Comparison of ENCODE assay signal across 8 cellular contexts in genomic region chr6:31568537-31568961, GRCh38. TPM values are rescaled to one million over a fixed set of nuclear protein-coding genes. Genes with fewer than 3 reads are reported as not detected.
DNase-seq lines count a peak whose midpoint lies in the region; ATAC-seq and TF ChIP-seq lines count a peak whose summit lies in the region.

No MANE protein-coding gene starts in this region.

- H3K9me3 Mint-ChIP-seq in activated T-helper 17 cell treated with anti-CD3 and anti-CD28 coated beads, Interleukin-2, amount 50 U/mL, for 72 hours: no peaks in the 10 kb centered on the region

- no peaks in the 10 kb centered on the region for H3K4me1 ChIP-seq in hepatocyte (ENCODE audit: insufficient read depth)

- H3K27ac ChIP-seq in hepatocyte: no peak overlapping the region

- H3K27ac Mint-ChIP-seq in activated T-helper 17 cell treated with anti-CD3 and anti-CD28 coated beads, Interleukin-2, amount 50 U/mL, for 72 hours: peak overlapping the region; percentile 66

- H3K4me2 ChIP-seq in hepatocyte: no peak overlapping the region

- H3K9me2 ChIP-seq in hepatocyte (replicated peaks; ENCODE audit: insufficient read depth): no peaks in the 10 kb centered on the region

- H3K79me2 ChIP-seq in hepatocyte: no peaks in the 10 kb centered on the region

- no peaks in the 10 kb centered on the region for H4K20me1 ChIP-seq in hepatocyte (ENCODE audit: insufficient read depth, poor library complexity, severe bottlenecking)

- H3K4me1 Mint-ChIP-seq in activated T-helper 17 cell treated with anti-CD3 and anti-CD28 coated beads, Interleukin-2, amount 50 U/mL, for 72 hours: peaks cover 66% of the 10 kb centered on the region

- peak; percentile 67 for DNase-seq in GM10266 (ENCODE audit: extremely low spot score)
- peak; percentile 71 for DNase-seq in stimulated activated naive CD8-positive, alpha-beta T cell treated with anti-CD3 and anti-CD28 coated beads, Interleukin-15, Interleukin-2, amounts not matched to agents 100 U/mL and 50 U/mL, for 24 hours
- no peak for DNase-seq in hepatocyte (ENCODE audit: low spot score)
- no peak for DNase-seq in A172 (ENCODE audit: low spot score)
- no peak for DNase-seq in hypothalamus (lab: John Stamatoyannopoulos, UW)

- no peak for TF ChIP-seq CTCF in GM10266 (IDR thresholded peaks at IDR 0.05; ENCODE audit: control insufficient read depth, insufficient read depth, low read depth, missing control alignments)
- no peak for TF ChIP-seq CTCF in hepatocyte (IDR thresholded peaks at IDR 0.05; ENCODE audit: poor library complexity)

- no peaks in the 10 kb centered on the region for H3K36me3 ChIP-seq in hepatocyte (replicated peaks; ENCODE audit: insufficient read depth, low read depth)

- no peak overlapping the region for H3K4me3 ChIP-seq in hepatocyte

- peaks cover 42% of the 10 kb centered on the region for H3K36me3 Mint-ChIP-seq in activated T-helper 17 cell treated with anti-CD3 and anti-CD28 coated beads, Interleukin-2, amount 50 U/mL, for 72 hours (ENCODE audit: low read depth)

- H2AFZ ChIP-seq in hepatocyte: no peak overlapping the region

- H3K9me3 ChIP-seq in hepatocyte (ENCODE audit: low read depth): no peaks in the 10 kb centered on the region

- no peaks in the 10 kb centered on the region for H3K27me3 Mint-ChIP-seq in activated T-helper 17 cell treated with anti-CD3 and anti-CD28 coated beads, Interleukin-2, amount 50 U/mL, for 72 hours

- H3K4me3 Mint-ChIP-seq in activated T-helper 17 cell treated with anti-CD3 and anti-CD28 coated beads, Interleukin-2, amount 50 U/mL, for 72 hours: peak overlapping the region; percentile 100

- peaks cover 6% of the 10 kb centered on the region for H3K27me3 ChIP-seq in hepatocyte

- ATAC-seq in GM21367 (IDR thresholded peaks at IDR 0.05; ENCODE audit: unreplicated experiment): peak; percentile 47
- ATAC-seq in HG03571 (IDR thresholded peaks at IDR 0.05; ENCODE audit: unreplicated experiment): peak; percentile 63
- peak; percentile 63 for ATAC-seq in activated T-helper 17 cell treated with anti-CD3 and anti-CD28 coated beads, Interleukin-2, amount 50 U/mL, for 72 hours (replicated peaks)
- ATAC-seq in stimulated activated naive CD8-positive, alpha-beta T cell treated with anti-CD3 and anti-CD28 coated beads, Interleukin-15, Interleukin-2, amounts not matched to agents 100 U/mL and 50 U/mL, for 24 hours: peak; percentile 72

- WGBS in hepatocyte (ENCODE audit: low lambda C conversion rate, missing lambda C conversion rate): 84% methylated on average over 3 of the region's 3 CpGs

RNA-seq across cellular contexts. Expression of gene LTA, which starts 3.5 kb away (rescaled TPM):
- total RNA-seq in activated T-helper 17 cell treated with anti-CD3 and anti-CD28 coated beads, Interleukin-2, amount 50 U/mL, for 72 hours: 100 to 1,000 TPM; 163 to 567 TPM
- not detected in 2 replicates for total RNA-seq in hepatocyte
- not detected in 2 replicates for polyA plus RNA-seq in hepatocyte
- total RNA-seq in A172 (2014; rRNA removed; shearing (Covaris generic)): not detected in 2 replicates

RNA-seq across cellular contexts. Expression of gene TNF, which starts 6.8 kb away (rescaled TPM):
- total RNA-seq in activated T-helper 17 cell treated with anti-CD3 and anti-CD28 coated beads, Interleukin-2, amount 50 U/mL, for 72 hours: 100 to 1,000 TPM in 1 of 2 donors, 10 to 100 TPM in 1; 69.5 to 199 TPM
- 0.63 TPM in 1 of 2 replicates, not detected in the other for total RNA-seq in hepatocyte
- 0.91 and 1.3 TPM in 2 replicates for polyA plus RNA-seq in hepatocyte
- not detected in 2 replicates for total RNA-seq in A172 (2014; rRNA removed; shearing (Covaris generic))

RNA-seq across cellular contexts. Expression of gene LTB, which starts 13.7 kb away (rescaled TPM):
- 100 to 1,000 TPM; 269 to 395 TPM for total RNA-seq in activated T-helper 17 cell treated with anti-CD3 and anti-CD28 coated beads, Interleukin-2, amount 50 U/mL, for 72 hours
- total RNA-seq in hepatocyte: 2.4 and 4.0 TPM in 2 replicates
- 6.0 and 10.6 TPM in 2 replicates for polyA plus RNA-seq in hepatocyte
- not detected in 2 replicates for total RNA-seq in A172 (2014; rRNA removed; shearing (Covaris generic))

RNA-seq across cellular contexts. Expression of gene LST1, which starts 17.5 kb away (rescaled TPM):
- total RNA-seq in activated T-helper 17 cell treated with anti-CD3 and anti-CD28 coated beads, Interleukin-2, amount 50 U/mL, for 72 hours: 10 to 100 TPM in 1 of 2 donors, 1 to 10 TPM in 1; 8.1 to 28.7 TPM
- total RNA-seq in hepatocyte: not detected in 2 replicates
- polyA plus RNA-seq in hepatocyte: 1.5 and 2.4 TPM in 2 replicates
- total RNA-seq in A172 (2014; rRNA removed; shearing (Covaris generic)): not detected in 2 replicates

RNA-seq across cellular contexts. Expression of gene NFKBIL1, which starts 21.1 kb away (rescaled TPM):
- total RNA-seq in activated T-helper 17 cell treated with anti-CD3 and anti-CD28 coated beads, Interleukin-2, amount 50 U/mL, for 72 hours: 10 to 100 TPM; 14.1 to 29.8 TPM
- 22.7 and 28.9 TPM in 2 replicates for total RNA-seq in hepatocyte
- 25.0 and 30.3 TPM in 2 replicates for polyA plus RNA-seq in hepatocyte
- 21.1 and 22.0 TPM in 2 replicates for total RNA-seq in A172 (2014; rRNA removed; shearing (Covaris generic))

Comparison
In these comparisons a context has a peak if more than half of its experiments do, and no peak if none do; other contexts are left out.
1. DNase-seq: peak in GM10266 (single experiment) and stimulated activated naive CD8-positive, alpha-beta T cell treated with anti-CD3 and anti-CD28 coated beads, Interleukin-15, Interleukin-2, amounts not matched to agents 100 U/mL and 50 U/mL, for 24 hours (single experiment); none in hepatocyte (single experiment), A172 (single experiment) and hypothalamus (0 of 51).
2. RNA of gene LTA, which starts 3.5 kb away (total RNA-seq): 163 to 567 TPM in activated T-helper 17 cell treated with anti-CD3 and anti-CD28 coated beads, Interleukin-2, amount 50 U/mL, for 72 hours; not detected in hepatocyte and not detected in A172; every median in the first group is over 100 times any median in the second.
3. RNA of gene TNF, which starts 6.8 kb away (total RNA-seq): 69.5 to 199 TPM in activated T-helper 17 cell treated with anti-CD3 and anti-CD28 coated beads, Interleukin-2, amount 50 U/mL, for 72 hours; 0.63 TPM in hepatocyte and not detected in A172; every median in the first group is over 10 times any median in the second.
4. RNA of gene LTB, which starts 13.7 kb away (total RNA-seq): 269 to 395 TPM in activated T-helper 17 cell treated with anti-CD3 and anti-CD28 coated beads, Interleukin-2, amount 50 U/mL, for 72 hours; 2.4 to 4.0 TPM in hepatocyte and not detected in A172; every median in the first group is over 10 times any median in the second.
5. Peak in every context shown above with its lines, with median percentiles within 50 percentile points of each other: ATAC-seq.